Comparison of ENCODE assay signal across 7 cellular contexts in genomic region chr9:73153793-73154227, GRCh38. TPM values are rescaled to one million over a fixed set of nuclear protein-coding genes. Genes with fewer than 3 reads are reported as not detected.
DNase-seq lines count a peak whose midpoint lies in the region; ATAC-seq lines count a peak whose summit lies in the region.

No MANE protein-coding gene starts in this region.

- H3K27me3 Mint-ChIP-seq in activated CD4-positive, alpha-beta memory T cell treated with anti-CD3 and anti-CD28 coated beads for 36 hours: no peaks in the 10 kb centered on the region

- H3K27ac Mint-ChIP-seq in activated CD4-positive, alpha-beta memory T cell treated with anti-CD3 and anti-CD28 coated beads for 36 hours: peak overlapping the region; percentile 88
- H3K27ac Mint-ChIP-seq in stimulated activated effector memory CD8-positive, alpha-beta T cell treated with anti-CD3 and anti-CD28 coated beads, Interleukin-12 subunit alpha, Interleukin-12 subunit beta, amount 100 ng/mL, for 72 hours: peak overlapping the region; percentile 94

- H3K9me3 Mint-ChIP-seq in activated CD4-positive, alpha-beta memory T cell treated with anti-CD3 and anti-CD28 coated beads for 36 hours: no peaks in the 10 kb centered on the region
- H3K9me3 Mint-ChIP-seq in stimulated activated effector memory CD8-positive, alpha-beta T cell treated with anti-CD3 and anti-CD28 coated beads, Interleukin-12 subunit alpha, Interleukin-12 subunit beta, amount 100 ng/mL, for 72 hours: no peaks in the 10 kb centered on the region

- peaks cover 6% of the 10 kb centered on the region for H3K36me3 Mint-ChIP-seq in activated CD4-positive, alpha-beta memory T cell treated with anti-CD3 and anti-CD28 coated beads for 36 hours
- H3K36me3 Mint-ChIP-seq in stimulated activated effector memory CD8-positive, alpha-beta T cell treated with anti-CD3 and anti-CD28 coated beads, Interleukin-12 subunit alpha, Interleukin-12 subunit beta, amount 100 ng/mL, for 72 hours: peaks cover 27% of the 10 kb centered on the region

- POLR2A ChIA-PET in activated CD4-positive, alpha-beta memory T cell treated with anti-CD3 and anti-CD28 coated beads for 36 hours (lab: Charles Lee): interaction anchor here (1.8 to 2.7 kb wide), 2 partner anchors 19 to 21 kb away, joined by 7 read pairs; no protein-coding TSS in a partner anchor

- peak overlapping the region; percentile 83 for H3K4me3 Mint-ChIP-seq in activated CD4-positive, alpha-beta memory T cell treated with anti-CD3 and anti-CD28 coated beads for 36 hours
- H3K4me3 Mint-ChIP-seq in stimulated activated effector memory CD8-positive, alpha-beta T cell treated with anti-CD3 and anti-CD28 coated beads, Interleukin-12 subunit alpha, Interleukin-12 subunit beta, amount 100 ng/mL, for 72 hours: peak overlapping the region; percentile 83

- CTCF ChIA-PET in activated CD4-positive, alpha-beta memory T cell treated with anti-CD3 and anti-CD28 coated beads for 36 hours (lab: Charles Lee): interaction anchor here (1.7 kb wide), 1 partner anchor 9 kb away, joined by 4 read pairs; no protein-coding TSS in a partner anchor

- ATAC-seq in left cardiac atrium (peak; percentile 24 to 58), GM19328 (IDR thresholded peaks at IDR 0.05; ENCODE audit: unreplicated experiment) (no peak)
- ATAC-seq in stimulated activated effector memory CD8-positive, alpha-beta T cell treated with anti-CD3 and anti-CD28 coated beads, Interleukin-12 subunit alpha, Interleukin-12 subunit beta, amount 100 ng/mL, for 72 hours: no peak

- peak; percentile 68 for DNase-seq in HT1080 (ENCODE audit: low read depth)
- DNase-seq in activated CD4-positive, alpha-beta memory T cell treated with anti-CD3 and anti-CD28 coated beads for 36 hours: no peak
- DNase-seq in left cardiac atrium: no peak
- DNase-seq in stimulated activated effector memory CD8-positive, alpha-beta T cell treated with anti-CD3 and anti-CD28 coated beads, Interleukin-12 subunit alpha, Interleukin-12 subunit beta, amount 100 ng/mL, for 72 hours (ENCODE audit: low spot score in 2 of 2): no peak
- DNase-seq in C1 segment of cervical spinal cord (lab: John Stamatoyannopoulos, UW): no peak
- DNase-seq in NCI-H2171 (lab: John Stamatoyannopoulos, UW): no peak

- intact Hi-C loops in activated CD4-positive, alpha-beta memory T cell treated with anti-CD3 and anti-CD28 coated beads for 36 hours (cut with micrococcal nuclease): loop anchor here (1.0 to 10.0 kb wide), 10 partner anchors 38 to 1993 kb away; partner anchors contain the start of genes CARNMT1, CEMIP2, NMRK1 and OSTF1
- intact Hi-C loops in left cardiac atrium (cut with DNase I): no loop called here

- peaks cover 78% of the 10 kb centered on the region for H3K4me1 Mint-ChIP-seq in activated CD4-positive, alpha-beta memory T cell treated with anti-CD3 and anti-CD28 coated beads for 36 hours (ENCODE audit: low read depth)
- H3K4me1 Mint-ChIP-seq in stimulated activated effector memory CD8-positive, alpha-beta T cell treated with anti-CD3 and anti-CD28 coated beads, Interleukin-12 subunit alpha, Interleukin-12 subunit beta, amount 100 ng/mL, for 72 hours: peaks cover 46% of the 10 kb centered on the region

RNA-seq across cellular contexts. Expression of gene ANXA1, which starts 2.1 kb away (rescaled TPM):
- total RNA-seq in HT1080 (2014; rRNA removed; shearing (Covaris generic)): 613 and 627 TPM in 2 replicates
- polyA plus RNA-seq in HT1080 (2015; cell fraction: cytosol; rRNA removed): 659 and 679 TPM in 2 replicates
- polyA plus RNA-seq in HT1080 (2015; cell fraction: nucleus; rRNA removed): 1,039 and 1,113 TPM in 2 replicates
- 10 to 100 TPM; 67.7 to 67.9 TPM for total RNA-seq in activated CD4-positive, alpha-beta memory T cell treated with anti-CD3 and anti-CD28 coated beads for 36 hours
- total RNA-seq in left cardiac atrium: 100 to 1,000 TPM; 173 to 212 TPM

Comparison
In these comparisons a context has a peak if more than half of its experiments do, and no peak if none do; other contexts are left out.
1. ATAC-seq: peak in left cardiac atrium (2 of 2); none in stimulated activated effector memory CD8-positive, alpha-beta T cell treated with anti-CD3 and anti-CD28 coated beads, Interleukin-12 subunit alpha, Interleukin-12 subunit beta, amount 100 ng/mL, for 72 hours (single experiment) and GM19328 (single experiment).